Comparison of ENCODE assay signal across 1 cellular context in genomic region chr6:91926361-91926760, GRCh38.
TF ChIP-seq lines count a peak whose summit lies in the region.

No MANE protein-coding gene starts in this region.

TF ChIP-seq in GM23338, 12 proteins besides CTCF, POLR2A, EP300 and RAD21 (continued from another document):
- no peak for TF ChIP-seq ZNF331 (CRISPR knock-in tag; IDR thresholded peaks at IDR 0.05; ENCODE audit: low read depth)
- TF ChIP-seq ZNF462 (CRISPR knock-in tag; IDR thresholded peaks at IDR 0.05) = no peak
- no peak for TF ChIP-seq STAT1 (IDR thresholded peaks at IDR 0.05; ENCODE audit: unreplicated experiment)
